22 cellular contexts compared by ENCODE assay signal in the genomic region with DNA sequence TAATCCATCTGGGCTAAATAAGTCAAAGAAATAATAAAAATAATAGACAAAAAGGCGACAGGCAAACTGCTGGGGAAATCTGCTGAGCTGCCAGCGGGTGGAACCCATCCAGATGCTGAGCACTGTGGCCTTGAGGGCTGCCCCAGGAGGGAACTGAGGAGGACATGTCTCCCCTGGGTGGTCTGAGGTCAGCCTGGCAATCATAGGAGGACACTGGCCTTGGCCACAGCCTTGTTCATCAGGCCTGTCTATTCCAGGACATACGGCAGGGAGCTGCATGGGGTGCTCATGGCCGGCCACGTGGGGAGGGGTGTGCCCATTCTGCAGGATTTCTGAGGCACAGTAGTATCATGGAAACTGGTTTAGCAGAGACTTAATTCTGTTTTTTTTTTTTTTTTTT. TPM values are rescaled to one million over a fixed set of nuclear protein-coding genes. Genes with fewer than 3 reads are reported as not detected.
DNase-seq lines count a peak whose midpoint lies in the region; ATAC-seq and TF ChIP-seq lines count a peak whose summit lies in the region.
"Had no signal": no experiment of that assay in that cellular context is flagged by ENCODE, and none has a peak within 500 bp of the region (broad histone marks: within the 10 kb centered on the region; RNA-seq: fewer than 3 reads in every experiment).

No MANE protein-coding gene starts in this region.

- H3K4me3 ChIP-seq in IMR-90 (ENCODE audit: insufficient read depth, low read depth, low read length) (no peak overlapping the region), RWPE2 (ENCODE audit: severe bottlenecking) (no peak overlapping the region), spleen (no peak overlapping the region)
- H3K4me3 ChIP-seq: GM12878, GM23248, HAP-1 had no signal

- CTCF ChIA-PET in IMR-90 (lab: Yijun Ruan, JAX) = interaction anchor here (1.6 kb wide), 1 partner anchor 12 kb away, joined by 4 read pairs; no protein-coding TSS in a partner anchor

- peaks cover 41 to 45% of the 10 kb centered on the region in 2 donors for H3K27me3 Mint-ChIP-seq in stimulated activated naive B cell treated with anti-CD40 and anti-IgM and Interleukin-4, amounts not matched to agents 10 μg/mL and 1 μg/mL and 100 μg/mL, for 72 hours

- dilution Hi-C loops in IMR-90 (cut with HindIII; ENCODE audit: low sequenced_read_pairs, unreplicated experiment) = no loop called here

- H3K4me3 Mint-ChIP-seq in stimulated activated naive B cell treated with anti-CD40 and anti-IgM and Interleukin-4, amounts not matched to agents 10 μg/mL and 1 μg/mL and 100 μg/mL, for 72 hours = no peak overlapping the region
- H3K4me3 Mint-ChIP-seq: CD4-positive, CD25-positive, alpha-beta regulatory T cell; CD8-positive, alpha-beta memory T cell; IgD-negative memory B cell had no signal

- H2BK15ac ChIP-seq in IMR-90 (ENCODE audit: low read depth, low read length) = no peak overlapping the region

- no peak overlapping the region for H4K8ac ChIP-seq in IMR-90 (ENCODE audit: low read depth in 2 of 2, low read length in 2 of 2)

- WGBS in IMR-90 (ENCODE audit: extremely low coverage in 2 of 2, insufficient read length in 1 of 2), 2 experiments = 65% methylated on average over 2 of the region's 5 CpGs; no CpG with 5 or more reads in 1 of the 2 experiments
- WGBS in spleen, 5 donors = 59 to 78% (median 73%) methylated on average over 5 of the region's 5 CpGs

- no peaks in the 10 kb centered on the region for H3K9me3 Mint-ChIP-seq in stimulated activated naive B cell treated with anti-CD40 and anti-IgM and Interleukin-4, amounts not matched to agents 10 μg/mL and 1 μg/mL and 100 μg/mL, for 72 hours
- H3K9me3 Mint-ChIP-seq: CD4-positive, CD25-positive, alpha-beta regulatory T cell; CD8-positive, alpha-beta memory T cell had no signal

- peak overlapping the region; percentile 23 for H2AFZ ChIP-seq in IMR-90 (replicated peaks; ENCODE audit: low read length, poor library complexity)
- H2AFZ ChIP-seq: GM23248 had no signal

- no peaks in the 10 kb centered on the region for H3K9me1 ChIP-seq in IMR-90 (ENCODE audit: insufficient read depth, low read length)

- ATAC-seq in IMR-90 (ENCODE audit: low read depth) (no peak), RWPE2 (ENCODE audit: low read depth) (no peak), esophagus mucosa (peak; percentile 72), GM21526 (IDR thresholded peaks at IDR 0.05; ENCODE audit: low FRiP score, unreplicated experiment) (no peak)
- no peak for ATAC-seq in stimulated activated naive B cell treated with anti-CD40 and anti-IgM and Interleukin-4, amounts not matched to agents 10 μg/mL and 1 μg/mL and 100 μg/mL, for 72 hours (replicated peaks)
- ATAC-seq: GM12878 had no signal

- no peak overlapping the region for H3K9ac ChIP-seq in IMR-90 (ENCODE audit: low read depth, low read length)
- H3K9ac ChIP-seq: GM23248 had no signal

- H3K4ac ChIP-seq in IMR-90 (ENCODE audit: low read depth, low read length) = no peak overlapping the region

- no peak overlapping the region for H2BK20ac ChIP-seq in IMR-90 (ENCODE audit: low read depth, low read length)

- no peak overlapping the region for H4K5ac ChIP-seq in IMR-90 (ENCODE audit: low read depth, low read length)

- no peak overlapping the region for H2BK120ac ChIP-seq in IMR-90 (ENCODE audit: low read depth, low read length)

- BruUV-seq in IMR-90 (replicated peaks; lab: Mats Ljungman, UMichigan) = no TSS peak

- H3K56ac ChIP-seq in IMR-90 (ENCODE audit: extremely low read depth, insufficient read depth, low read length) = no peak overlapping the region

- H3K4me1 ChIP-seq in IMR-90 (ENCODE audit: control insufficient read depth, insufficient read depth, low read length) = no peaks in the 10 kb centered on the region
- H3K4me1 ChIP-seq in RWPE2 (ENCODE audit: insufficient read depth, poor library complexity, severe bottlenecking) = no peaks in the 10 kb centered on the region
- peaks cover 0 to 18% (median 11%) of the 10 kb centered on the region in 6 donors for H3K4me1 ChIP-seq in spleen
- H3K4me1 ChIP-seq: BE2C, HAP-1 had no signal

- no peak for TF ChIP-seq RAD21 in IMR-90 (IDR thresholded peaks at IDR 0.05; ENCODE audit: low read length)

- no peak overlapping the region for H3K27ac Mint-ChIP-seq in stimulated activated naive B cell treated with anti-CD40 and anti-IgM and Interleukin-4, amounts not matched to agents 10 μg/mL and 1 μg/mL and 100 μg/mL, for 72 hours
- H3K27ac Mint-ChIP-seq: CD4-positive, CD25-positive, alpha-beta regulatory T cell; CD8-positive, alpha-beta memory T cell; IgD-negative memory B cell had no signal

- TF ChIP-seq POLR2A in IMR-90 (IDR thresholded peaks at IDR 0.05; ENCODE audit: low read depth, low read length) (no peak), spleen (IDR thresholded peaks at IDR 0.05) (no peak)

- intact Hi-C loops in IMR-90 (cut with micrococcal nuclease) (no loop called here), spleen (cut with DNase I; ENCODE audit: low total_unique reads) (no loop called here)

- no peak overlapping the region for H3K4me2 ChIP-seq in IMR-90 (ENCODE audit: low read depth, low read length)

- H3K4me1 Mint-ChIP-seq in stimulated activated naive B cell treated with anti-CD40 and anti-IgM and Interleukin-4, amounts not matched to agents 10 μg/mL and 1 μg/mL and 100 μg/mL, for 72 hours = peaks cover 6 to 12% of the 10 kb centered on the region in 2 donors

- H3K36me3 ChIP-seq in IMR-90 (ENCODE audit: control insufficient read depth, insufficient read depth, low read length) (no peaks in the 10 kb centered on the region), RWPE2 (ENCODE audit: low read depth) (no peaks in the 10 kb centered on the region), spleen (peaks cover 0 to 93% (median 21%) of the 10 kb centered on the region in 6 donors)
- H3K36me3 ChIP-seq: BE2C, HAP-1 had no signal

- no peak overlapping the region for H2AK5ac ChIP-seq in IMR-90 (ENCODE audit: low read depth, low read length)

- TF ChIP-seq CTCF in IMR-90 (conservative IDR thresholded peaks at IDR 0.05; ENCODE audit: low read depth, low read length) (no peak), RWPE2 (IDR thresholded peaks at IDR 0.05; ENCODE audit: poor library complexity, severe bottlenecking) (no peak), spleen (IDR thresholded peaks at IDR 0.05 in 8 of 11, conservative IDR thresholded peaks at IDR 0.05 in 3 of 11) (no peak)

- H2BK5ac ChIP-seq in IMR-90 (ENCODE audit: low read depth, low read length, poor library complexity, severe bottlenecking) = no peak overlapping the region

- H3K27me3 ChIP-seq in IMR-90 (ENCODE audit: control insufficient read depth, insufficient read depth, low read length) (peaks cover 36% of the 10 kb centered on the region), RWPE2 (ENCODE audit: insufficient read depth, poor library complexity, severe bottlenecking) (no peaks in the 10 kb centered on the region), spleen (replicated peaks in 1 of 7) (peaks cover 0 to 37% (median 0%) of the 10 kb centered on the region in 7 donors)
- H3K27me3 ChIP-seq: BE2C had no signal

- H2AK9ac ChIP-seq in IMR-90 (replicated peaks; ENCODE audit: low read depth, low read length, poor library complexity) = no peak overlapping the region

- H4K91ac ChIP-seq in IMR-90 (ENCODE audit: insufficient read depth, low read depth, low read length) = no peak overlapping the region

- DNase-seq in IMR-90 = no peak
- DNase-seq in RWPE2 (ENCODE audit: low spot score) = peak; percentile 62
- peak; percentile 31 for DNase-seq in spleen
- DNase-seq in activated CD4-positive, alpha-beta T cell treated with anti-CD3 and anti-CD28 coated beads, Interleukin-2, amount 50 U/mL, for 1 hour = no peak
- DNase-seq in stimulated activated naive B cell treated with anti-CD40 and anti-IgM and Interleukin-4, amounts not matched to agents 10 μg/mL and 1 μg/mL and 100 μg/mL, for 72 hours = no peak
- DNase-seq: ACHN; BE2C; C1 segment of cervical spinal cord; CD4-positive, CD25-positive, alpha-beta regulatory T cell; CD8-positive, alpha-beta memory T cell; COR-L47; DMS 273 treated with DMSO at 0.1 percent for 48 hours; DMS53; DND-41; EL; GM23248 had no signal

- H3K36me3 Mint-ChIP-seq in stimulated activated naive B cell treated with anti-CD40 and anti-IgM and Interleukin-4, amounts not matched to agents 10 μg/mL and 1 μg/mL and 100 μg/mL, for 72 hours = no peaks in the 10 kb centered on the region
- H3K36me3 Mint-ChIP-seq: CD4-positive, CD25-positive, alpha-beta regulatory T cell; CD8-positive, alpha-beta memory T cell; IgD-negative memory B cell had no signal

- POLR2A ChIA-PET in IMR-90 (lab: Charles Lee; ENCODE audit: unreplicated experiment) = no interaction called here

- H3K18ac ChIP-seq in IMR-90 (ENCODE audit: low read depth, low read length) = no peak overlapping the region

- H3K27ac ChIP-seq in IMR-90 (ENCODE audit: insufficient read depth, low read length) (no peak overlapping the region), RWPE2 (ENCODE audit: poor library complexity, severe bottlenecking) (no peak overlapping the region), spleen (no peak overlapping the region)
- H3K27ac ChIP-seq: GM23248, HL-60 had no signal

- no peaks in the 10 kb centered on the region for H4K20me1 ChIP-seq in IMR-90 (ENCODE audit: insufficient read depth, low read length)

- in situ Hi-C loops in IMR-90 (cut with MboI; ENCODE audit: low sequenced_read_pairs) = no loop called here

- H3K79me1 ChIP-seq in IMR-90 (ENCODE audit: low read depth in 1 of 2, low read length in 2 of 2) = no peaks in the 10 kb centered on the region

- no peak overlapping the region for H3K14ac ChIP-seq in IMR-90 (replicated peaks; ENCODE audit: low read depth, low read length)

- no peak overlapping the region for H3K23ac ChIP-seq in IMR-90 (ENCODE audit: low read depth, low read length)

- H3K9me3 ChIP-seq in IMR-90 (ENCODE audit: control insufficient read depth, insufficient read depth, low read length) (no peaks in the 10 kb centered on the region), RWPE2 (ENCODE audit: severe bottlenecking) (no peaks in the 10 kb centered on the region), spleen (no peaks in the 10 kb centered on the region)
- H3K9me3 ChIP-seq: BE2C, HAP-1 had no signal

TF ChIP-seq in IMR-90, 13 proteins besides CTCF, POLR2A, EP300 and RAD21 (continues in another document):
- TF ChIP-seq MXI1 (IDR thresholded peaks at IDR 0.05; ENCODE audit: borderline replicate concordance, low read depth, low read length) (no peak), NFE2L2 (IDR thresholded peaks at IDR 0.05; ENCODE audit: low read depth, low read length) (no peak)

RNA-seq across cellular contexts. Expression of a gene that starts 21.5 kb away (rescaled TPM):
- total RNA-seq in IMR-90 (2012; rRNA removed) = 37.1 and 47.5 TPM in 2 replicates
- 75.8 and 79.9 TPM in 2 replicates for polyA plus RNA-seq in IMR-90 (2012; rRNA removed)
- 32.8 and 36.8 TPM in 2 replicates for polyA plus RNA-seq in IMR-90 (2012; cell fraction: cytosol; rRNA removed)
- polyA plus RNA-seq in IMR-90 (2012; cell fraction: nucleus; rRNA removed; ENCODE audit: low replicate concordance) = 24.2 and 105 TPM in 2 replicates
- total RNA-seq in esophagus mucosa = 44.5 TPM
- 10 to 100 TPM; 56.2 to 85.4 (median 68.8) TPM for total RNA-seq in spleen
- 10 to 100 TPM; 74.6 to 75.1 (median 74.7) TPM for polyA plus RNA-seq in spleen

RNA-seq across cellular contexts. Expression of a gene that starts 39.2 kb away (rescaled TPM):
- total RNA-seq in IMR-90 (2012; rRNA removed) (39.8 and 67.5 TPM in 2 replicates), esophagus mucosa (37.8 TPM), spleen (100 to 1,000 TPM in 1 of 7 donors, 10 to 100 TPM in 6; 47.3 to 109 (median 63.8) TPM)
- polyA plus RNA-seq in IMR-90 (2012; rRNA removed) (73.9 and 77.1 TPM in 2 replicates), spleen (10 to 100 TPM; 25.7 to 41.1 (median 39.7) TPM)
- polyA plus RNA-seq in IMR-90 (2012; cell fraction: cytosol; rRNA removed) = 61.9 and 89.3 TPM in 2 replicates
- polyA plus RNA-seq in IMR-90 (2012; cell fraction: nucleus; rRNA removed; ENCODE audit: low replicate concordance) = 72.4 and 84.7 TPM in 2 replicates

Comparison
In these comparisons a context has a peak if more than half of its experiments do, and no peak if none do; other contexts are left out.
1. DNase-seq: peak in RWPE2 (single experiment) and spleen (single experiment); none in IMR-90 (single experiment), activated CD4-positive, alpha-beta T cell treated with anti-CD3 and anti-CD28 coated beads, Interleukin-2, amount 50 U/mL, for 1 hour (single experiment) and stimulated activated naive B cell treated with anti-CD40 and anti-IgM and Interleukin-4, amounts not matched to agents 10 μg/mL and 1 μg/mL and 100 μg/mL, for 72 hours (single experiment).